Comparison of ENCODE assay signal across 8 cellular contexts in the genomic region with DNA sequence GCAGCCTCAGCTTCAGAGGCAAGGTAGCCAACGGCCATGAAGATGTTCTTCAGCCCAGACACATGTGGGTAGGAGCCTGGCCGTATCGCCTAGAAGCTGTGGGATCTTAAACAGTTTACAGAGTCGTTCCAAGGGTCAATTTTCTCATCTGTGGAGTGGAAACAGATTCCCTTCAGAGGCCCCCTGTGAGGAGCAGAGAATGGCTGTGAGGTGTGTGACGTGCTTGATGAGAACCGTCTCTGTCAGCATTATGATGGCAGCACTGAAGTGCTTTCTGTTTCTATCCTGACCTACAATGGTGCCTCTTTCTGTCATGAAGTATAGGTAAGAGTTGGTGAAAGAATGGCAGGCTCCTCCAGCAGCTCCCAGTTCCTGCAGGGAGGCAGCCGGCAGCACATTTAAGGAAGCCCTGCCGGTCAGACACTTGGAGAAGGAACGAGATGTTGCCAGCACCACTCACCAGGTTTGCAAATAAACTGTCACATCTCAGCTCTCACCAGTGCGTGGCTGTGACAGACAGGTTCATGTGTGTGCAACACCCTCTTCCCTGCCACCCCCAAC.
DNase-seq lines count a peak whose midpoint lies in the region; ATAC-seq and TF ChIP-seq lines count a peak whose summit lies in the region.

No MANE protein-coding gene starts in this region.

- H3K27me3 ChIP-seq in IMR-90 (ENCODE audit: control insufficient read depth, insufficient read depth, low read length): peaks cover 4% of the 10 kb centered on the region; the same call in 1 of the 2 replicates

- H3K36me3 Mint-ChIP-seq in activated naive CD4-positive, alpha-beta T cell treated with anti-CD3 and anti-CD28 coated beads, Interleukin-2, amount 50 U/mL, for 24 hours: peaks cover 3% of the 10 kb centered on the region

- no peak overlapping the region for H4K5ac ChIP-seq in IMR-90 (ENCODE audit: low read depth, low read length)

- peak; percentile 12 for DNase-seq in activated T-cell treated with anti-CD3 and anti-CD28 coated beads for 1 hour (ENCODE audit: low read depth)
- no peak for DNase-seq in activated T-cell treated with anti-CD3 and anti-CD28 coated beads, Interleukin-2, amount 50 U/mL, for 1 hour
- DNase-seq in IMR-90: no peak
- peak; percentile 30 to 55 for DNase-seq in stimulated activated CD4-positive, alpha-beta T cell treated with anti-CD3 and anti-CD28 coated beads, Interleukin-2, amount 100 ng/mL, for 24 hours
- DNase-seq in EL: no peak
- no peak for DNase-seq in HuH-7.5 (ENCODE audit: low spot score)
- DNase-seq in HuH-7 (ENCODE audit: low spot score): no peak

- no peak overlapping the region for H3K18ac ChIP-seq in IMR-90 (ENCODE audit: low read depth, low read length)

- peaks cover 2% of the 10 kb centered on the region; the same call in 1 of the 2 replicates for H3K9me1 ChIP-seq in IMR-90 (ENCODE audit: insufficient read depth, low read length)

- H2AK9ac ChIP-seq in IMR-90 (replicated peaks; ENCODE audit: low read depth, low read length, poor library complexity): no peak overlapping the region

- no peaks in the 10 kb centered on the region for H3K9me3 Mint-ChIP-seq in activated naive CD4-positive, alpha-beta T cell treated with anti-CD3 and anti-CD28 coated beads, Interleukin-2, amount 50 U/mL, for 24 hours

- no peak overlapping the region for H4K91ac ChIP-seq in IMR-90 (ENCODE audit: insufficient read depth, low read depth, low read length)

- H3K14ac ChIP-seq in IMR-90 (replicated peaks; ENCODE audit: low read depth, low read length): no peak overlapping the region

- peak overlapping the region; percentile 82 for H2AFZ ChIP-seq in IMR-90 (replicated peaks; ENCODE audit: low read length, poor library complexity)

- no TSS peak for BruUV-seq in IMR-90 (replicated peaks; lab: Mats Ljungman, UMichigan)

- no peak overlapping the region for H4K8ac ChIP-seq in IMR-90 (ENCODE audit: low read depth in 2 of 2, low read length in 2 of 2)

- dilution Hi-C loops in IMR-90 (cut with HindIII; ENCODE audit: low sequenced_read_pairs, unreplicated experiment): no loop called here

- H2BK15ac ChIP-seq in IMR-90 (ENCODE audit: low read depth, low read length): no peak overlapping the region

- H3K4ac ChIP-seq in IMR-90 (ENCODE audit: low read depth, low read length): no peak overlapping the region

- peak overlapping the region; percentile 99 for H3K27ac Mint-ChIP-seq in activated naive CD4-positive, alpha-beta T cell treated with anti-CD3 and anti-CD28 coated beads, Interleukin-2, amount 50 U/mL, for 24 hours

- no peak overlapping the region for H3K4me2 ChIP-seq in IMR-90 (ENCODE audit: low read depth, low read length)

- peak overlapping the region; percentile 84 for H3K4me3 Mint-ChIP-seq in activated naive CD4-positive, alpha-beta T cell treated with anti-CD3 and anti-CD28 coated beads, Interleukin-2, amount 50 U/mL, for 24 hours

- in situ Hi-C loops in IMR-90 (cut with MboI; ENCODE audit: low sequenced_read_pairs): no loop called here

- intact Hi-C loops in IMR-90 (cut with micrococcal nuclease): no loop called here

- H3K36me3 ChIP-seq in IMR-90 (ENCODE audit: control insufficient read depth, insufficient read depth, low read length): no peaks in the 10 kb centered on the region

- H4K20me1 ChIP-seq in IMR-90 (ENCODE audit: insufficient read depth, low read length): no peaks in the 10 kb centered on the region

- H2BK5ac ChIP-seq in IMR-90 (ENCODE audit: low read depth, low read length, poor library complexity, severe bottlenecking): no peak overlapping the region

- no peaks in the 10 kb centered on the region for H3K9me3 ChIP-seq in IMR-90 (ENCODE audit: control insufficient read depth, insufficient read depth, low read length)

- ATAC-seq in IMR-90 (ENCODE audit: low read depth): no peak

- H2BK20ac ChIP-seq in IMR-90 (ENCODE audit: low read depth, low read length): no peak overlapping the region

- no peak overlapping the region for H3K56ac ChIP-seq in IMR-90 (ENCODE audit: extremely low read depth, insufficient read depth, low read length)

- H3K4me1 Mint-ChIP-seq in activated naive CD4-positive, alpha-beta T cell treated with anti-CD3 and anti-CD28 coated beads, Interleukin-2, amount 50 U/mL, for 24 hours: peaks cover 68% of the 10 kb centered on the region

- CTCF ChIA-PET in IMR-90 (lab: Yijun Ruan, JAX): no interaction called here

- H3K4me1 ChIP-seq in IMR-90 (ENCODE audit: control insufficient read depth, insufficient read depth, low read length): 0 out of 2 replicates have a peak, but pooled peaks cover 2% of the 10 kb centered on the region

- WGBS in IMR-90 (ENCODE audit: extremely low coverage in 2 of 2, insufficient read length in 1 of 2), 2 experiments: 27% methylated on average over 4 of the region's 10 CpGs; no CpG with 5 or more reads in 1 of the 2 experiments

- no peak overlapping the region for H3K9ac ChIP-seq in IMR-90 (ENCODE audit: low read depth, low read length)

- no peak overlapping the region for H3K23ac ChIP-seq in IMR-90 (ENCODE audit: low read depth, low read length)

- TF ChIP-seq CTCF in IMR-90 (conservative IDR thresholded peaks at IDR 0.05; ENCODE audit: low read depth, low read length): no peak

- TF ChIP-seq POLR2A in IMR-90 (IDR thresholded peaks at IDR 0.05; ENCODE audit: low read depth, low read length): no peak

- H2BK120ac ChIP-seq in IMR-90 (ENCODE audit: low read depth, low read length): no peak overlapping the region

- no peak for TF ChIP-seq RAD21 in IMR-90 (IDR thresholded peaks at IDR 0.05; ENCODE audit: low read length)

- H3K4me3 ChIP-seq in IMR-90 (ENCODE audit: insufficient read depth, low read depth, low read length): no peak overlapping the region

- H3K27ac ChIP-seq in IMR-90 (ENCODE audit: insufficient read depth, low read length): no peak overlapping the region

- H3K27me3 Mint-ChIP-seq in activated naive CD4-positive, alpha-beta T cell treated with anti-CD3 and anti-CD28 coated beads, Interleukin-2, amount 50 U/mL, for 24 hours: no peaks in the 10 kb centered on the region

- POLR2A ChIA-PET in IMR-90 (lab: Charles Lee; ENCODE audit: unreplicated experiment): no interaction called here

- no peaks in the 10 kb centered on the region for H3K79me1 ChIP-seq in IMR-90 (ENCODE audit: low read depth in 1 of 2, low read length in 2 of 2)

- no peak overlapping the region for H2AK5ac ChIP-seq in IMR-90 (ENCODE audit: low read depth, low read length)

TF ChIP-seq in IMR-90, 13 proteins besides CTCF, POLR2A, EP300 and RAD21:
- TF ChIP-seq FOS (IDR thresholded peaks at IDR 0.05; ENCODE audit: low read depth, low read length) (no peak), USF2 (IDR thresholded peaks at IDR 0.05; ENCODE audit: low read depth, low read length) (no peak), RFX5 (IDR thresholded peaks at IDR 0.05; ENCODE audit: low read depth, low read length) (no peak)

Comparison
In these comparisons a context has a peak if more than half of its experiments do, and no peak if none do; other contexts are left out.
1. DNase-seq: peak in activated T-cell treated with anti-CD3 and anti-CD28 coated beads for 1 hour (single experiment) and stimulated activated CD4-positive, alpha-beta T cell treated with anti-CD3 and anti-CD28 coated beads, Interleukin-2, amount 100 ng/mL, for 24 hours (2 of 2); none in activated T-cell treated with anti-CD3 and anti-CD28 coated beads, Interleukin-2, amount 50 U/mL, for 1 hour (single experiment), IMR-90 (single experiment), EL (single experiment), HuH-7.5 (single experiment) and HuH-7 (single experiment).